1 cellular context compared by ENCODE assay signal in the genomic region with DNA sequence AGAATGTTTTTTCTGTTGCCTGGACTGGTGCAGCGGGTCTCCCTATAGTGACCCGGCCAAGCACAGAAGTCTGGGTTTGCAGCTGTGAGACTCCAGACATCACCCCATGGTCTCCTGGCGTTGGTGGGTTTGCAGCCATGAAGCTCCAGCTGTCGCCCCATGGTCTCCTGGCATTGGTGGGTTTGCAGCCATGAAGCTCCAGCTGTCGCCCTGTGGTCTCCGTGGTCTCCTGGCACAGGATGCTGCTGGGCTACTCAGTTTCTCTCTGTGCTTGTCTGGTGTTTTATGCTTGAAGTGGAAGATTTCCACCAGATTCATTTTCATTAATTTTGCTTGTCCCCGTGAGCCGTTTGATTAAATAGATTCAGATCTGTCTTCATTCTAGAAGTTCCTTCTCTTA. TPM values are rescaled to one million over a fixed set of nuclear protein-coding genes. Genes with fewer than 3 reads are reported as not detected.
"Had no signal": no experiment of that assay in that cellular context is flagged by ENCODE, and none has a peak within 500 bp of the region (broad histone marks: within the 10 kb centered on the region; RNA-seq: fewer than 3 reads in every experiment).

No MANE protein-coding gene starts in this region.

RNA-seq across cellular contexts. Expression of gene ICOSLG, which starts 58.5 kb away (rescaled TPM):
- total RNA-seq: SJCRH30 had no signal
